Comparison of ENCODE assay signal across 8 cellular contexts in the genomic region with DNA sequence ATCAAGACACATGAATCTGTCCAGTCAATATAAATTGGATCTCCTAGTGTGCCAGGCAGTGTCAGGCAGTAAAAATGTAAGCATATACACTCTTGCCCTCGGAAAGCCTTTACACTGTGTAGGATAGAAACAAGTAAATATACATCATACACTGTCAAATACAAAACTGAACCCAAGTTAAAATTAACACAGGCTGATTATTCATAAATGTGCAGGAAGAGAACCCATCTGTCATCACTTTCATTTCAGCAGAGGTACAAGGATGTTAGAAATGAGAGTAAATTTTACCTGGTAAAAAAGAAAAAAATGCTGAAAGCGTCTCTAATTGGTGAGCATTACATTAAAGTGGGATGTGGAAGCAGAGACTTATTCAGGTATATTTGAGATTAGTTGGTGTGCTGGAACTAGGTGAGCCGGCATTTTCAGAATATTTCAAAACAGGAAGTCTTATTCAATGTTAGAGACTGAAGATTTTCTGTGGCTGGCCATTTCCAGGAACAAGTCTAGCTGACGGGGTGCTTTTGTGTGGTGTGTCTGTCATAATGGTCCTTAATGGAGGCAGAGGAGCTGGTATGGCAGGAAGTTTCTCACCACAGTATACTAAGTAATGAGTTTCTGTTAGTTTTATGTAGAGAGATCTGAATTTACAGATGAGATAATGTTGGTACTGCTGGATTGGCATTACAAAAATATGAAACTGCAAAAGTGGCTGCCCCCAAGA.
DNase-seq lines count a peak whose midpoint lies in the region; ATAC-seq, FAIRE-seq and TF ChIP-seq lines count a peak whose summit lies in the region.

No MANE protein-coding gene starts in this region.

- in situ Hi-C loops in transverse colon (cut with MboI; ENCODE audit: low pct_ligation_motif_present in 1 of 4, low pct_unique_long_range_greater_than_20kb in 1 of 4, low sequenced_read_pairs in 3 of 4), result no loop called here

- H4K91ac ChIP-seq in neuronal stem cell (ENCODE audit: low read depth, low read length, poor library complexity), result no peak overlapping the region

- H2BK12ac ChIP-seq in neuronal stem cell (ENCODE audit: low read length), result no peak overlapping the region

- peak overlapping the region; percentile 73 to 94 (median 81); a peak in 21 of 22 replicates for H3K27ac ChIP-seq in BLaER1 treated with 17β-estradiol and CSF1 and Interleukin-3, amounts not matched to agents 10 nM and 100 nM
- H3K27ac ChIP-seq in neuronal stem cell (replicated peaks; ENCODE audit: low read length), result no peak overlapping the region
- H3K27ac ChIP-seq in transverse colon, result peak overlapping the region; percentile 34 to 63 (median 38)

- H3K79me1 ChIP-seq in neuronal stem cell (ENCODE audit: low read depth, low read length), result no peaks in the 10 kb centered on the region

- H3K4ac ChIP-seq in neuronal stem cell (ENCODE audit: low read length), result no peak overlapping the region

- H3K4me3 ChIP-seq in BLaER1 treated with 17β-estradiol and CSF1 and Interleukin-3, amounts not matched to agents 10 nM and 100 nM, result peak overlapping the region; percentile 5 to 53 (median 32); a peak in 14 of 20 replicates
- no peak overlapping the region for H3K4me3 ChIP-seq in neuronal stem cell (ENCODE audit: low read length in 2 of 2)
- no peak overlapping the region for H3K4me3 ChIP-seq in transverse colon

- H2BK15ac ChIP-seq in neuronal stem cell (ENCODE audit: low read length), result no peak overlapping the region

- H3K23ac ChIP-seq in neuronal stem cell (ENCODE audit: low read depth, low read length, poor library complexity), result no peak overlapping the region

- FAIRE-seq in D721Med (lab: Jason Lieb, UNC), result no peak

- no peaks in the 10 kb centered on the region for H4K20me1 ChIP-seq in BLaER1 treated with 17β-estradiol and CSF1 and Interleukin-3, amounts not matched to agents 10 nM and 100 nM

- H3K9me3 ChIP-seq in BLaER1 treated with 17β-estradiol and CSF1 and Interleukin-3, amounts not matched to agents 10 nM and 100 nM (replicated peaks in 1 of 11), result peaks cover 0 to 4% (median 0%) of the 10 kb centered on the region in 11 experiments; a peak in 2 of 22 replicates
- H3K9me3 ChIP-seq in neuronal stem cell (replicated peaks in 1 of 2; ENCODE audit: control insufficient read depth in 2 of 2, insufficient read depth in 1 of 2, low read depth in 1 of 2, low read length in 2 of 2), result no peaks in the 10 kb centered on the region
- no peaks in the 10 kb centered on the region for H3K9me3 ChIP-seq in transverse colon

- H3K36me3 ChIP-seq in BLaER1 treated with 17β-estradiol and CSF1 and Interleukin-3, amounts not matched to agents 10 nM and 100 nM, result no peaks in the 10 kb centered on the region
- H3K36me3 ChIP-seq in neuronal stem cell (replicated peaks in 1 of 2; ENCODE audit: control insufficient read depth in 2 of 2, insufficient read depth in 2 of 2, low read length in 2 of 2) (no peaks in the 10 kb centered on the region), transverse colon (no peaks in the 10 kb centered on the region)

- no peak overlapping the region for H3K18ac ChIP-seq in neuronal stem cell (ENCODE audit: low read length)

- intact Hi-C loops in transverse colon (cut with DNase I; ENCODE audit: low total_unique reads), result no loop called here

- TF ChIP-seq CTCF in transverse colon (IDR thresholded peaks at IDR 0.05) (no peak), D721Med (IDR thresholded peaks at IDR 0.05; ENCODE audit: insufficient read depth, missing control alignments) (no peak)

- H2BK120ac ChIP-seq in neuronal stem cell (ENCODE audit: low read depth, low read length), result no peak overlapping the region

- no peak for TF ChIP-seq POLR2A in transverse colon (IDR thresholded peaks at IDR 0.05)

- no peak overlapping the region for H2AK5ac ChIP-seq in neuronal stem cell (ENCODE audit: low read depth, low read length)

- no peak overlapping the region for H2BK5ac ChIP-seq in neuronal stem cell (ENCODE audit: low read length)

- no peak overlapping the region for H3K14ac ChIP-seq in neuronal stem cell (ENCODE audit: low read length)

- no CpG with 5 or more reads among the region's 4 CpGs for WGBS in neuronal stem cell (ENCODE audit: extremely low coverage in 2 of 2, insufficient read length in 2 of 2, insufficient replicate concordance in 1 of 2), 2 donors
- 34 to 51% methylated on average over 4 of the region's 4 CpGs for WGBS in transverse colon (ENCODE audit: low coverage in 1 of 2), 2 donors

- peak overlapping the region; percentile 29 to 78 (median 60); a peak in 17 of 22 replicates for H3K9ac ChIP-seq in BLaER1 treated with 17β-estradiol and CSF1 and Interleukin-3, amounts not matched to agents 10 nM and 100 nM
- no peak overlapping the region for H3K9ac ChIP-seq in neuronal stem cell (ENCODE audit: low read depth, low read length, poor library complexity)

- H4K8ac ChIP-seq in neuronal stem cell (ENCODE audit: low read depth, low read length), result no peak overlapping the region

- ATAC-seq in GM19463 (IDR thresholded peaks at IDR 0.05; ENCODE audit: unreplicated experiment) (peak; percentile 99), HG03565 (IDR thresholded peaks at IDR 0.05; ENCODE audit: unreplicated experiment) (peak; percentile 99)

- peak overlapping the region; percentile 55 to 89 (median 75) for H3K4me2 ChIP-seq in BLaER1 treated with 17β-estradiol and CSF1 and Interleukin-3, amounts not matched to agents 10 nM and 100 nM
- no peak overlapping the region for H3K4me2 ChIP-seq in neuronal stem cell (ENCODE audit: insufficient read depth, low read length, poor library complexity, severe bottlenecking)

- H2AFZ ChIP-seq in neuronal stem cell (ENCODE audit: low read length), result peak overlapping the region; percentile 94

- DNase-seq in activated CD4-positive, CD25-positive, alpha-beta regulatory T cell treated with anti-CD3 and anti-CD28 coated beads, Interleukin-2, amount 50 U/mL, for 16 hours (ENCODE audit: low read depth, low spot score), result peak; percentile 63
- DNase-seq in central memory CD4-positive, alpha-beta T cell, result peak; percentile 89
- DNase-seq in neuronal stem cell (ENCODE audit: low spot score) (no peak), transverse colon (peak; percentile 37), D721Med (ENCODE audit: insufficient read length, low spot score) (no peak)

- no peak for TF ChIP-seq EP300 in transverse colon (IDR thresholded peaks at IDR 0.05; ENCODE audit: low read depth)

- peaks cover 23 to 61% (median 25%) of the 10 kb centered on the region in 10 experiments for H3K4me1 ChIP-seq in BLaER1 treated with 17β-estradiol and CSF1 and Interleukin-3, amounts not matched to agents 10 nM and 100 nM
- H3K4me1 ChIP-seq in neuronal stem cell (ENCODE audit: control insufficient read depth in 2 of 2, insufficient read depth in 1 of 2, low read depth in 1 of 2, low read length in 2 of 2) (peaks cover 0 to 7% of the 10 kb centered on the region in 2 donors), transverse colon (peaks cover 0 to 11% (median 2%) of the 10 kb centered on the region in 4 donors)

- H3K27me3 ChIP-seq in BLaER1 treated with 17β-estradiol and CSF1 and Interleukin-3, amounts not matched to agents 10 nM and 100 nM, result no peaks in the 10 kb centered on the region
- H3K27me3 ChIP-seq in neuronal stem cell (ENCODE audit: control insufficient read depth in 3 of 3, insufficient read depth in 3 of 3, low read depth in 1 of 3, low read length in 3 of 3) (no peaks in the 10 kb centered on the region), transverse colon (no peaks in the 10 kb centered on the region)

Comparison
In these comparisons a context has a peak if more than half of its experiments do, and no peak if none do; other contexts are left out.
1. H3K4me3 ChIP-seq: peak in BLaER1 treated with 17β-estradiol and CSF1 and Interleukin-3, amounts not matched to agents 10 nM and 100 nM (10 of 10); none in neuronal stem cell (0 of 2) and transverse colon (0 of 4).
2. DNase-seq: peak in activated CD4-positive, CD25-positive, alpha-beta regulatory T cell treated with anti-CD3 and anti-CD28 coated beads, Interleukin-2, amount 50 U/mL, for 16 hours (single experiment), central memory CD4-positive, alpha-beta T cell (single experiment) and transverse colon (single experiment); none in neuronal stem cell (single experiment) and D721Med (single experiment).